2 cellular contexts compared by ENCODE assay signal in the genomic region with DNA sequence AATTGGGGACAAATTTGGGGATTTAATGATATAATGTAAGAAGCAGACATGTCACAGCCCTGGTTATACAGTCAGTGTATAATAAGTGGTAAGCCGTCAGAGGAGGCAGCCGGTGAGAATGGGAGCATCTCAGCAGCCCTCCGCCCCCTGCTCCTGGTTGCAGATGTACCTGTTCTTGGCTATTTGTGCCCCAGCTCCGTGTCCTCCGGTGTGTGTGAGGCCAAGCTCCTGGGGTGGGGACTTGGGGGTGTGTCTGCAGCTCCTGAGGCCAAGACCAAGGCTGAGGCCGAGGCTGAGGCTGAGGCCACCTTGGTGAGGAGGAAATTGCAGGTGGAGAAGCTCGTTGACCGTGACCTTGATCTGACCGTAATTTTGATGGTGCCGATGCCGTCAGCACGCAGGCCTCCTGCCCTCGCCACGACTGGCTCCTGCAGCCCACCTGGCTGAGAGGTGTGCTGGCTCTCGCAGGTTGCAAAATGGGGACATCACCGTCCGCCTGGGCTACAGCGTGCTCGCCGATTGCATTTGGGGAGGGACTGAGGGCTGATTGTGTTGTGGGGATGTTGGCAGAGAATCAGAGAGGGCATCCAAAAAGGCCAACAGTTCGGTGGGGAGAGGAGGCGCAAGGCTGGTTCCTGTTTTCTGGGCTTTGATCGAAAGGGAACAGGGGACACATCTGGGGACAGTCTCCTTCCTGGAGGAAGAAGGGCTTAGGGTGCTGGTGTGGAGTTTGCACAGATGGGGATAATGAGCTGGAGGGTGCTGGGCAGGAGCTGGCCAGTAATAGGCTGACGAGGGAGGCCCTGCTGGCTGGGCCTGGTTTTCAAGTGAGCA.
TF ChIP-seq lines count a peak whose summit lies in the region.

No MANE protein-coding gene starts in this region.

TF ChIP-seq in A549, 52 proteins besides CTCF, POLR2A, EP300 and RAD21:
- TF ChIP-seq RCOR1 (IDR thresholded peaks at IDR 0.05; ENCODE audit: low read depth, low read length) = no peak
- TF ChIP-seq KDM5A (IDR thresholded peaks at IDR 0.05) = no peak
- no peak for TF ChIP-seq POLR2AphosphoS2 (conservative IDR thresholded peaks at IDR 0.05; ENCODE audit: low read length)
- no peak for TF ChIP-seq BCL3 (IDR thresholded peaks at IDR 0.05)
- no peak for TF ChIP-seq ESRRA (IDR thresholded peaks at IDR 0.05; ENCODE audit: borderline replicate concordance, low read length)
- no peak for TF ChIP-seq FOSL2 (IDR thresholded peaks at IDR 0.05)
- no peak for TF ChIP-seq FOSL2 (CRISPR knock-in tag; IDR thresholded peaks at IDR 0.05)
- TF ChIP-seq MAZ (IDR thresholded peaks at IDR 0.05; ENCODE audit: borderline replicate concordance, low read depth, low read length) = no peak
- no peak for TF ChIP-seq TFCP2L1 (CRISPR knock-in tag; IDR thresholded peaks at IDR 0.05)
- no peak for TF ChIP-seq HEYL (CRISPR knock-in tag; IDR thresholded peaks at IDR 0.05)
- no peak for TF ChIP-seq RNF2 (IDR thresholded peaks at IDR 0.05; ENCODE audit: borderline replicate concordance, low read depth)
- no peak for TF ChIP-seq EHF (CRISPR knock-in tag; IDR thresholded peaks at IDR 0.05)
- TF ChIP-seq KDM1A (IDR thresholded peaks at IDR 0.05; ENCODE audit: low read depth) = no peak
- no peak for TF ChIP-seq CBX8 (IDR thresholded peaks at IDR 0.05)
- TF ChIP-seq NPAS2 (CRISPR knock-in tag; IDR thresholded peaks at IDR 0.05; ENCODE audit: borderline replicate concordance) = no peak
- no peak for TF ChIP-seq EHMT2 (IDR thresholded peaks at IDR 0.05; ENCODE audit: low read depth)
- no peak for TF ChIP-seq PHF8 (IDR thresholded peaks at IDR 0.05; ENCODE audit: borderline replicate concordance, low read depth)
- no peak for TF ChIP-seq RARB (CRISPR knock-in tag; IDR thresholded peaks at IDR 0.05)

TF ChIP-seq in H1, 55 proteins besides CTCF, POLR2A, EP300 and RAD21:
- no peak for TF ChIP-seq TCF12 (IDR thresholded peaks at IDR 0.05; ENCODE audit: low read depth, low read length)
- TF ChIP-seq BRCA1 (IDR thresholded peaks at IDR 0.05; ENCODE audit: low read depth, low read length) = no peak
- TF ChIP-seq JUN (IDR thresholded peaks at IDR 0.05; ENCODE audit: low read depth, low read length) = no peak
- no peak for TF ChIP-seq YY1 (IDR thresholded peaks at IDR 0.05; ENCODE audit: low read depth, low read length)
- TF ChIP-seq RFX5 (IDR thresholded peaks at IDR 0.05; ENCODE audit: borderline replicate concordance, low read depth, low read length) = no peak
- TF ChIP-seq CHD1 (IDR thresholded peaks at IDR 0.05; ENCODE audit: low read depth, low read length) = no peak
- no peak for TF ChIP-seq CTBP2 (IDR thresholded peaks at IDR 0.05; ENCODE audit: borderline replicate concordance, insufficient read depth, insufficient read length, low read length)
